In genomic region chr6:141790921-141791320, GRCh38 we compare ENCODE assay signal across 1 cellular context.
TF ChIP-seq lines count a peak whose summit lies in the region.

No MANE protein-coding gene starts in this region.

TF ChIP-seq in GM23338, 12 proteins besides CTCF, POLR2A, EP300 and RAD21 (continued from another document):
- TF ChIP-seq REST (IDR thresholded peaks at IDR 0.05; ENCODE audit: unreplicated experiment) (no peak), ZNF331 (CRISPR knock-in tag; IDR thresholded peaks at IDR 0.05; ENCODE audit: low read depth) (no peak), NANOG (IDR thresholded peaks at IDR 0.05; ENCODE audit: borderline replicate concordance) (no peak)
- TF ChIP-seq, protein P1, sequence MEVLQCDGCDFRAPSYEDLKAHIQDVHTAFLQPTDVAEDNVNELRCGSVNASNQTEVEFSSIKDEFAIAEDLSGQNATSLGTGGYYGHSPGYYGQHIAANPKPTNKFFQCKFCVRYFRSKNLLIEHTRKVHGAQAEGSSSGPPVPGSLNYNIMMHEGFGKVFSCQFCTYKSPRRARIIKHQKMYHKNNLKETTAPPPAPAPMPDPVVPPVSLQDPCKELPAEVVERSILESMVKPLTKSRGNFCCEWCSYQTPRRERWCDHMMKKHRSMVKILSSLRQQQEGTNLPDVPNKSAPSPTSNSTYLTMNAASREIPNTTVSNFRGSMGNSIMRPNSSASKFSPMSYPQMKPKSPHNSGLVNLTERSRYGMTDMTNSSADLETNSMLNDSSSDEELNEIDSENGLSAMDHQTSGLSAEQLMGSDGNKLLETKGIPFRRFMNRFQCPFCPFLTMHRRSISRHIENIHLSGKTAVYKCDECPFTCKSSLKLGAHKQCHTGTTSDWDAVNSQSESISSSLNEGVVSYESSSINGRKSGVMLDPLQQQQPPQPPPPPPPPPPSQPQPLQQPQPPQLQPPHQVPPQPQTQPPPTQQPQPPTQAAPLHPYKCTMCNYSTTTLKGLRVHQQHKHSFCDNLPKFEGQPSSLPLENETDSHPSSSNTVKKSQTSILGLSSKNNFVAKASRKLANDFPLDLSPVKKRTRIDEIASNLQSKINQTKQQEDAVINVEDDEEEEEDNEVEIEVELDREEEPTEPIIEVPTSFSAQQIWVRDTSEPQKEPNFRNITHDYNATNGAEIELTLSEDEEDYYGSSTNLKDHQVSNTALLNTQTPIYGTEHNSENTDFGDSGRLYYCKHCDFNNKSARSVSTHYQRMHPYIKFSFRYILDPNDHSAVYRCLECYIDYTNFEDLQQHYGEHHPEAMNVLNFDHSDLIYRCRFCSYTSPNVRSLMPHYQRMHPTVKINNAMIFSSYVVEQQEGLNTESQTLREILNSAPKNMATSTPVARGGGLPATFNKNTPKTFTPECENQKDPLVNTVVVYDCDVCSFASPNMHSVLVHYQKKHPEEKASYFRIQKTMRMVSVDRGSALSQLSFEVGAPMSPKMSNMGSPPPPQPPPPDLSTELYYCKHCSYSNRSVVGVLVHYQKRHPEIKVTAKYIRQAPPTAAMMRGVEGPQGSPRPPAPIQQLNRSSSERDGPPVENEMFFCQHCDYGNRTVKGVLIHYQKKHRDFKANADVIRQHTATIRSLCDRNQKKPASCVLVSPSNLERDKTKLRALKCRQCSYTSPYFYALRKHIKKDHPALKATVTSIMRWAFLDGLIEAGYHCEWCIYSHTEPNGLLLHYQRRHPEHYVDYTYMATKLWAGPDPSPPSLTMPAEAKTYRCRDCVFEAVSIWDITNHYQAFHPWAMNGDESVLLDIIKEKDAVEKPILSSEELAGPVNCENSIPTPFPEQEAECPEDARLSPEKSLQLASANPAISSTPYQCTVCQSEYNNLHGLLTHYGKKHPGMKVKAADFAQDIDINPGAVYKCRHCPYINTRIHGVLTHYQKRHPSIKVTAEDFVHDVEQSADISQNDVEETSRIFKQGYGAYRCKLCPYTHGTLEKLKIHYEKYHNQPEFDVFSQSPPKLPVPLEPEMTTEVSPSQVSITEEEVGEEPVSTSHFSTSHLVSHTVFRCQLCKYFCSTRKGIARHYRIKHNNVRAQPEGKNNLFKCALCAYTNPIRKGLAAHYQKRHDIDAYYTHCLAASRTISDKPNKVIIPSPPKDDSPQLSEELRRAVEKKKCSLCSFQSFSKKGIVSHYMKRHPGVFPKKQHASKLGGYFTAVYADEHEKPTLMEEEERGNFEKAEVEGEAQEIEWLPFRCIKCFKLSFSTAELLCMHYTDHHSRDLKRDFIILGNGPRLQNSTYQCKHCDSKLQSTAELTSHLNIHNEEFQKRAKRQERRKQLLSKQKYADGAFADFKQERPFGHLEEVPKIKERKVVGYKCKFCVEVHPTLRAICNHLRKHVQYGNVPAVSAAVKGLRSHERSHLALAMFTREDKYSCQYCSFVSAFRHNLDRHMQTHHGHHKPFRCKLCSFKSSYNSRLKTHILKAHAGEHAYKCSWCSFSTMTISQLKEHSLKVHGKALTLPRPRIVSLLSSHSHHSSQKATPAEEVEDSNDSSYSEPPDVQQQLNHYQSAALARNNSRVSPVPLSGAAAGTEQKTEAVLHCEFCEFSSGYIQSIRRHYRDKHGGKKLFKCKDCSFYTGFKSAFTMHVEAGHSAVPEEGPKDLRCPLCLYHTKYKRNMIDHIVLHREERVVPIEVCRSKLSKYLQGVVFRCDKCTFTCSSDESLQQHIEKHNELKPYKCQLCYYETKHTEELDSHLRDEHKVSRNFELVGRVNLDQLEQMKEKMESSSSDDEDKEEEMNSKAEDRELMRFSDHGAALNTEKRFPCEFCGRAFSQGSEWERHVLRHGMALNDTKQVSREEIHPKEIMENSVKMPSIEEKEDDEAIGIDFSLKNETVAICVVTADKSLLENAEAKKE (CRISPR knock-in tag; IDR thresholded peaks at IDR 0.05), result no peak
